Comparison of ENCODE assay signal across 33 cellular contexts in the genomic region with DNA sequence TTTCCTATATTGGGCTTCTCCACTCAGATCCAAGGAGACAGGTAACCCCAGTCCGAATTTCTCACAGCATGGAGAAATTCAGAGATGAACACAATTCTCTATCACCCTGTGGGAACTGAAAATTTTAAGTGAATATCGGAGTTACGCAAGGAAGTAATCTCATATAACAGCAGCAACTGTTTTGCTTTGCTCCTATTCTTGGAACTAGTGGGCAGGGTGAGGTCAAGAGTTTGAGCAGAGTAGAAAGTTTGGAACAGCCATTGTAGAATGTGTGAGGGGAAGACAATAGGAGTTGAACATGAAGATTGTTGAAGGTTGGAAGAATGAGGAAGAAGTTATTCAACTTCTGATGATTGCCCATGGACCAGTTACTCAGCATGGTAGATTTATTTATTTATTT. TPM values are rescaled to one million over a fixed set of nuclear protein-coding genes. Genes with fewer than 3 reads are reported as not detected.
"Had no signal": no experiment of that assay in that cellular context is flagged by ENCODE, and none has a peak within 500 bp of the region (broad histone marks: within the 10 kb centered on the region; RNA-seq: fewer than 3 reads in every experiment).

No MANE protein-coding gene starts in this region.

- H3K9me3 ChIP-seq: esophagus muscularis mucosa, gastrocnemius medialis had no signal

- H3K4me1 ChIP-seq: esophagus muscularis mucosa, foreskin keratinocyte, gastrocnemius medialis, heart left ventricle had no signal

- DNase-seq: activated CD4-positive, alpha-beta T cell treated with anti-CD3 and anti-CD28 coated beads for 48 hours; activated CD4-positive, alpha-beta T cell treated with anti-CD3 and anti-CD28 coated beads, Interleukin-2, amount 50 U/mL, for 1 hour; activated CD4-positive, alpha-beta T cell treated with anti-CD3 and anti-CD28 coated beads, Interleukin-2, amount 50 U/mL, for 48 hours; activated CD8-positive, alpha-beta memory T cell treated with anti-CD3 and anti-CD28 coated beads for 24 hours; activated CD8-positive, alpha-beta T cell treated with anti-CD3 and anti-CD28 coated beads for 36 hours; activated effector memory CD4-positive, alpha-beta T cell treated with Interleukin-2 at 50 U/mL for 16 hours; activated gamma-delta T cell treated with Interleukin-2 at 50 U/mL for 16 hours; activated naive CD4-positive, alpha-beta T cell treated with anti-CD3 and anti-CD28 coated beads, Interleukin-2, amount 50 U/mL, for 16 hours; activated naive CD4-positive, alpha-beta T cell treated with Interleukin-2 at 50 U/mL for 16 hours; activated T-cell treated with anti-CD3 and anti-CD28 coated beads, Interleukin-2, amount 50 U/mL, for 4 hours; amniotic stem cell; anterior cingulate cortex; brain microvascular endothelial cell; dorsolateral prefrontal cortex; effector memory CD8-positive, alpha-beta T cell; erythroblast; foreskin keratinocyte; gastrocnemius medialis; glutamatergic neuron; heart left ventricle; T-helper 2 cell had no signal

- H3K27ac ChIP-seq: brain microvascular endothelial cell, coronary artery, dorsolateral prefrontal cortex, esophagus muscularis mucosa, foreskin keratinocyte, gastrocnemius medialis, heart left ventricle, VCaP had no signal

- H3K36me3 ChIP-seq: brain microvascular endothelial cell, esophagus muscularis mucosa, gastrocnemius medialis, heart left ventricle had no signal

- FAIRE-seq: astrocyte, bronchial epithelial cell, TTC549 had no signal

- H3K27me3 ChIP-seq: brain microvascular endothelial cell, dorsolateral prefrontal cortex, esophagus muscularis mucosa, gastrocnemius medialis, heart left ventricle had no signal

- H3K4me3 ChIP-seq: coronary artery, dorsolateral prefrontal cortex, esophagus muscularis mucosa, gastrocnemius medialis, heart left ventricle had no signal

- ATAC-seq: activated T-cell treated with anti-CD3 and anti-CD28 coated beads, Interleukin-2, amount 50 U/mL, for 4 hours; activated T-helper 17 cell treated with anti-CD3 and anti-CD28 coated beads, Interleukin-2, amount 50 U/mL, for 72 hours; effector memory CD8-positive, alpha-beta T cell; foreskin keratinocyte; gastrocnemius medialis; heart left ventricle; WTC11 had no signal

RNA-seq across cellular contexts. Expression of a gene that starts 56.5 kb away (rescaled TPM):
- total RNA-seq: activated CD8-positive, alpha-beta T cell treated with anti-CD3 and anti-CD28 coated beads for 36 hours; astrocyte; bronchial epithelial cell; cardiac septum; cerebellum; esophagus muscularis mucosa; foreskin keratinocyte; gastrocnemius medialis; heart left ventricle; T-helper 1 cell treated with Interleukin-12 subunit alpha and Interleukin-12 subunit beta and Interleukin-4 antibody, amounts not matched to agents 30 ng/mL and 1 ng/mL, for 36 hours; WTC11 had no signal
- polyA plus RNA-seq: adipose tissue, foreskin keratinocyte, heart left ventricle had no signal
